Comparison of ENCODE assay signal across 1 cellular context in genomic region chr2:100004959-100005387, GRCh38.
TF ChIP-seq lines count a peak whose summit lies in the region.

No MANE protein-coding gene starts in this region.

TF ChIP-seq in HepG2, 621 proteins besides CTCF, POLR2A, EP300 and RAD21 (continued from another document):
- TF ChIP-seq POGK (CRISPR knock-in tag; conservative IDR thresholded peaks at IDR 0.05) (no peak), ZNF256 (CRISPR knock-in tag; conservative IDR thresholded peaks at IDR 0.05) (no peak), ZNF879 (CRISPR knock-in tag; IDR thresholded peaks at IDR 0.05) (no peak)
TF ChIP-seq in HepG2: peak in this region for 0.
